In genomic region chr18:23134780-23135678, GRCh38 we compare ENCODE assay signal across 8 cellular contexts. TPM values are rescaled to one million over a fixed set of nuclear protein-coding genes. Genes with fewer than 3 reads are reported as not detected.
DNase-seq lines count a peak whose midpoint lies in the region; ATAC-seq and TF ChIP-seq lines count a peak whose summit lies in the region.

Gene CABLES1 (plus strand): TSS chr18:23135485. CDS start chr18:23135763, 278 bp downstream.

- TF ChIP-seq EP300 in esophagus muscularis mucosa (IDR thresholded peaks at IDR 0.05) = no peak

- CTCF ChIA-PET in activated CD8-positive, alpha-beta T cell treated with anti-CD3 and anti-CD28 coated beads, Interleukin-2, amount 10 ng/mL, durations not matched to agents 7 days and 5 days (lab: Charles Lee) = interaction anchor here (0.7 to 7.6 kb wide), 7 partner anchors 57 to 277 kb away, joined by 3 to 94 read pairs (median 6); no protein-coding TSS in a partner anchor

- peak within 1 kb of the TSS; percentile 81 for H3K4me3 Mint-ChIP-seq in GM23338
- H3K4me3 Mint-ChIP-seq in activated CD8-positive, alpha-beta T cell treated with anti-CD3 and anti-CD28 coated beads, Interleukin-2, amount 10 ng/mL, durations not matched to agents 7 days and 5 days = peak within 1 kb of the TSS; percentile 78

- TF ChIP-seq POLR2A in esophagus muscularis mucosa (IDR thresholded peaks at IDR 0.05; ENCODE audit: low read depth) = no peak

- peaks cover 8% of the 10 kb centered on the region for H3F3A ChIP-seq in GM23338 (replicated peaks; ENCODE audit: low read depth)

- intact Hi-C loops in esophagus muscularis mucosa (cut with DNase I) = loop anchor here (5.0 kb wide), 1 partner anchor 102 kb away; no protein-coding TSS in a partner anchor

- H3K4me1 Mint-ChIP-seq in GM23338 = peaks cover 52% of the 10 kb centered on the region
- H3K4me1 Mint-ChIP-seq in activated CD8-positive, alpha-beta T cell treated with anti-CD3 and anti-CD28 coated beads, Interleukin-2, amount 10 ng/mL, durations not matched to agents 7 days and 5 days (ENCODE audit: low read depth) = peaks cover 37% of the 10 kb centered on the region

- H3K4me3 ChIP-seq in GM23338 (peak within 1 kb of the TSS; percentile 60), esophagus muscularis mucosa (peak within 1 kb of the TSS; percentile 65 to 82 (median 68)), muscle layer of colon (ENCODE audit: low read depth in 1 of 2, low read length in 2 of 2) (peak within 1 kb of the TSS; percentile 61 to 91), thymus (ENCODE audit: low read length) (peak within 1 kb of the TSS; percentile 71)

- H3K36me3 Mint-ChIP-seq in GM23338 (ENCODE audit: low read depth) = peaks cover 7% of the 10 kb centered on the region; the same call in 2 of the 3 replicates
- H3K36me3 Mint-ChIP-seq in activated CD8-positive, alpha-beta T cell treated with anti-CD3 and anti-CD28 coated beads, Interleukin-2, amount 10 ng/mL, durations not matched to agents 7 days and 5 days (ENCODE audit: low read depth) = no peaks in the 10 kb centered on the region

- H4K20me1 ChIP-seq in GM23338 (replicated peaks; ENCODE audit: insufficient read depth) = 0 out of 2 replicates have a peak, but pooled peaks cover 5% of the 10 kb centered on the region

- H3K27me3 Mint-ChIP-seq in GM23338 (ENCODE audit: insufficient read depth, low read depth, poor library complexity) = peaks cover 22% of the 10 kb centered on the region
- peaks cover 32% of the 10 kb centered on the region for H3K27me3 Mint-ChIP-seq in activated CD8-positive, alpha-beta T cell treated with anti-CD3 and anti-CD28 coated beads, Interleukin-2, amount 10 ng/mL, durations not matched to agents 7 days and 5 days (ENCODE audit: low read depth)

- POLR2A ChIA-PET in activated CD8-positive, alpha-beta T cell treated with anti-CD3 and anti-CD28 coated beads, Interleukin-2, amount 10 ng/mL, durations not matched to agents 7 days and 5 days (lab: Charles Lee) = interaction anchor here (0.6 to 1.0 kb wide), 4 partner anchors 47 to 226 kb away, joined by 3 read pairs; no protein-coding TSS in a partner anchor

- peak within 1 kb of the TSS; percentile 58 for H3K27ac ChIP-seq in GM23338 (ENCODE audit: low read depth)
- peak within 1 kb of the TSS; percentile 62 to 81 (median 72) for H3K27ac ChIP-seq in esophagus muscularis mucosa (replicated peaks in 1 of 4)
- H3K27ac ChIP-seq in muscle layer of colon (ENCODE audit: low read depth, low read length) = peak within 1 kb of the TSS; percentile 24
- peak within 1 kb of the TSS; percentile 43 for H3K27ac ChIP-seq in thymus (ENCODE audit: low read depth)

- H3K27me3 ChIP-seq in GM23338 (ENCODE audit: insufficient read depth) (peaks cover 22% of the 10 kb centered on the region), esophagus muscularis mucosa (peaks cover 5 to 49% (median 7%) of the 10 kb centered on the region in 4 donors), muscle layer of colon (ENCODE audit: control insufficient read depth in 1 of 2, insufficient read depth in 2 of 2, low read length in 2 of 2) (peaks cover 13 to 25% of the 10 kb centered on the region in 2 donors), thymus (ENCODE audit: control insufficient read depth, insufficient read depth) (peaks cover 50% of the 10 kb centered on the region)

- 0 out of 2 replicates have a peak within 1 kb of the TSS, but pooled peaks have one; percentile 52 for H2AFZ ChIP-seq in GM23338

- 23% methylated on average over 25 of the region's 89 CpGs for WGBS in esophagus muscularis mucosa
- WGBS in thymus = 3% methylated on average over 89 of the region's 89 CpGs

- no peaks in the 10 kb centered on the region; the same call in 1 of the 2 replicates for H3K36me3 ChIP-seq in GM23338 (ENCODE audit: insufficient read depth)
- H3K36me3 ChIP-seq in esophagus muscularis mucosa = no peaks in the 10 kb centered on the region
- no peaks in the 10 kb centered on the region for H3K36me3 ChIP-seq in muscle layer of colon (ENCODE audit: insufficient read depth, low read length)
- no peaks in the 10 kb centered on the region for H3K36me3 ChIP-seq in thymus (ENCODE audit: control insufficient read depth, insufficient read depth)

- peak within 1 kb of the TSS; percentile 99 for H3K4me2 ChIP-seq in GM23338

- no peak for TF ChIP-seq CTCF in GM23338 (conservative IDR thresholded peaks at IDR 0.05; ENCODE audit: low read depth in 2 of 2)
- no peak for TF ChIP-seq CTCF in esophagus muscularis mucosa (IDR thresholded peaks at IDR 0.05)

- no peak within 1 kb of the TSS for H3K9ac ChIP-seq in muscle layer of colon (ENCODE audit: low read length)

- no peaks in the 10 kb centered on the region for H3K9me3 Mint-ChIP-seq in GM23338
- no peaks in the 10 kb centered on the region for H3K9me3 Mint-ChIP-seq in activated CD8-positive, alpha-beta T cell treated with anti-CD3 and anti-CD28 coated beads, Interleukin-2, amount 10 ng/mL, durations not matched to agents 7 days and 5 days (ENCODE audit: insufficient read depth)

- peaks cover 41% of the 10 kb centered on the region for H3K4me1 ChIP-seq in GM23338 (ENCODE audit: insufficient read depth)
- H3K4me1 ChIP-seq in esophagus muscularis mucosa = peaks cover 17 to 41% (median 35%) of the 10 kb centered on the region in 4 donors
- H3K4me1 ChIP-seq in muscle layer of colon (ENCODE audit: insufficient read depth, low read length) = peaks cover 7% of the 10 kb centered on the region
- peaks cover 15% of the 10 kb centered on the region for H3K4me1 ChIP-seq in thymus (ENCODE audit: control insufficient read depth, insufficient read depth, low read length)

- peak within 1 kb of the TSS; percentile 31; the same call in 1 of the 2 replicates for H3K27ac Mint-ChIP-seq in GM23338
- peak within 1 kb of the TSS; percentile 61 for H3K27ac Mint-ChIP-seq in activated CD8-positive, alpha-beta T cell treated with anti-CD3 and anti-CD28 coated beads, Interleukin-2, amount 10 ng/mL, durations not matched to agents 7 days and 5 days

- H3K9me2 ChIP-seq in GM23338 (ENCODE audit: insufficient read depth) = no peaks in the 10 kb centered on the region

- DNase-seq in Daoy (ENCODE audit: low read depth) = peak; percentile 70
- DNase-seq in GM23338 (ENCODE audit: low spot score) = peak; percentile 69
- peak; percentile 58 to 63 for DNase-seq in NCI-H1930 (lab: John Stamatoyannopoulos, UW)
- DNase-seq in activated CD8-positive, alpha-beta T cell treated with anti-CD3 and anti-CD28 coated beads, Interleukin-2, amount 10 ng/mL, durations not matched to agents 7 days and 5 days = peak; percentile 42
- DNase-seq in esophagus muscularis mucosa (ENCODE audit: extremely low spot score) = no peak

- peaks cover 38% of the 10 kb centered on the region for H3K79me2 ChIP-seq in GM23338 (replicated peaks; ENCODE audit: insufficient read depth)

- ATAC-seq in GM23338 = peak; percentile 10
- peak; percentile 39 for ATAC-seq in activated CD8-positive, alpha-beta T cell treated with anti-CD3 and anti-CD28 coated beads, Interleukin-2, amount 10 ng/mL, durations not matched to agents 7 days and 5 days
- no peak for ATAC-seq in HG03457 (IDR thresholded peaks at IDR 0.05; ENCODE audit: unreplicated experiment)

- H3K9me3 ChIP-seq in esophagus muscularis mucosa = no peaks in the 10 kb centered on the region
- no peaks in the 10 kb centered on the region for H3K9me3 ChIP-seq in muscle layer of colon (ENCODE audit: low read length)
- H3K9me3 ChIP-seq in thymus (ENCODE audit: control insufficient read depth) = no peaks in the 10 kb centered on the region

TF ChIP-seq in GM23338, 12 proteins besides CTCF, POLR2A, EP300 and RAD21:
- TF ChIP-seq REST (IDR thresholded peaks at IDR 0.05; ENCODE audit: unreplicated experiment) (no peak), POLR2AphosphoS5 (IDR thresholded peaks at IDR 0.05; ENCODE audit: low read depth) (0 out of 2 replicates have a peak, but pooled peaks have one; percentile 16)

RNA-seq across cellular contexts. Expression of gene CABLES1, which starts in this region (rescaled TPM):
- 6.2 and 7.8 TPM in 2 replicates for total RNA-seq in Daoy (2014; rRNA removed; shearing (Covaris generic))
- 8.8 and 12.4 TPM in 2 replicates for total RNA-seq in GM23338 (2014; rRNA removed; shearing (Covaris generic))
- 2.6 and 3.4 TPM in 2 replicates for polyA plus RNA-seq in GM23338 (2016; fragmentation: Nextera tagmentation; extraction: Ambion mirVana)
- total RNA-seq in activated CD8-positive, alpha-beta T cell treated with anti-CD3 and anti-CD28 coated beads, Interleukin-2, amount 10 ng/mL, durations not matched to agents 7 days and 5 days = 1 to 10 TPM; 2.3 to 2.7 TPM
- 1 to 10 TPM; 3.8 to 8.3 (median 6.4) TPM for total RNA-seq in esophagus muscularis mucosa
- polyA plus RNA-seq in thymus = 6.7 TPM
